ENCODE assay signal across 8 cellular contexts in genomic region chr3:72288955-72289707, GRCh38.
A peak's percentile ranks its signal among the peaks of the same experiment; 100 is the strongest.
DNase-seq lines count a peak whose midpoint lies in the region; ATAC-seq and TF ChIP-seq lines count a peak whose summit lies in the region.

No MANE protein-coding gene starts in this region.

- H3K23ac ChIP-seq in mesenchymal stem cell (ENCODE audit: low read length in 2 of 2) = no peak overlapping the region

- H2BK15ac ChIP-seq in mesenchymal stem cell (ENCODE audit: low read depth, poor library complexity, severe bottlenecking) = no peak overlapping the region

- H3K27me3 ChIP-seq in mesenchymal stem cell (ENCODE audit: control insufficient read depth in 1 of 2, insufficient read depth in 1 of 2, low read length in 2 of 2) (peaks cover 65 to 71% of the 10 kb centered on the region in 2 experiments), tibial artery (peaks cover 0 to 36% of the 10 kb centered on the region in 2 donors)

- H3K4me2 ChIP-seq in OCI-LY7 (ENCODE audit: low read length) (peak overlapping the region; percentile 92), mesenchymal stem cell (ENCODE audit: low read length, poor library complexity, severe bottlenecking) (no peak overlapping the region)

- H3K4me3 ChIP-seq in OCI-LY7 (ENCODE audit: low read depth, low read length, poor library complexity, severe bottlenecking) = peak overlapping the region; percentile 60
- H3K4me3 ChIP-seq in mesenchymal stem cell (ENCODE audit: insufficient read depth in 1 of 2, low read depth in 1 of 2, low read length in 2 of 2) = no peak overlapping the region
- H3K4me3 ChIP-seq in tibial artery = peak overlapping the region; percentile 1 to 23

- POLR2A ChIA-PET in OCI-LY7 (lab: Charles Lee) = interaction anchor here (0.6 to 2.1 kb wide), 9 partner anchors 10 to 209 kb away, joined by 3 to 8 read pairs (median 3); no protein-coding TSS in a partner anchor

- H3K79me1 ChIP-seq in mesenchymal stem cell (replicated peaks; ENCODE audit: low read length, poor library complexity, severe bottlenecking) = no peaks in the 10 kb centered on the region

- CTCF ChIA-PET in OCI-LY7 (lab: Charles Lee; ENCODE audit: unreplicated experiment) = interaction anchor here (1.7 kb wide), 1 partner anchor 21 kb away, joined by 4 read pairs; no protein-coding TSS in a partner anchor

- TF ChIP-seq CTCF in OCI-LY7 (conservative IDR thresholded peaks at IDR 0.05; ENCODE audit: low read length) = no peak
- no peak for TF ChIP-seq CTCF in tibial artery (IDR thresholded peaks at IDR 0.05)

- H3K79me2 ChIP-seq in OCI-LY7 (ENCODE audit: insufficient read depth, low read depth, low read length) = no peaks in the 10 kb centered on the region

- 87% methylated on average over 23 of the region's 25 CpGs for WGBS in mesenchymal stem cell

- H4K20me1 ChIP-seq in OCI-LY7 (ENCODE audit: insufficient read depth, low read length) = no peaks in the 10 kb centered on the region

- peak overlapping the region; percentile 13 for H3K27ac ChIP-seq in OCI-LY7 (ENCODE audit: low read depth, low read length, poor library complexity, severe bottlenecking)
- H3K27ac ChIP-seq in cingulate gyrus (ENCODE audit: low read depth, low read length) = peak overlapping the region; percentile 73
- no peak overlapping the region for H3K27ac ChIP-seq in mesenchymal stem cell (ENCODE audit: low read length, poor library complexity, severe bottlenecking)
- no peak overlapping the region for H3K27ac ChIP-seq in tibial artery

- H3K18ac ChIP-seq in mesenchymal stem cell (ENCODE audit: low read depth in 1 of 2, low read length in 2 of 2) = no peak overlapping the region

- H3K4ac ChIP-seq in mesenchymal stem cell (ENCODE audit: low read depth in 1 of 2, low read length in 2 of 2) = no peak overlapping the region

- H4K91ac ChIP-seq in mesenchymal stem cell (ENCODE audit: low read length) = peak overlapping the region; percentile 0

- H4K8ac ChIP-seq in mesenchymal stem cell (ENCODE audit: low read length) = no peak overlapping the region

- no peak overlapping the region for H2BK120ac ChIP-seq in mesenchymal stem cell (ENCODE audit: low read depth, low read length)

- peak overlapping the region; percentile 90 for H2AFZ ChIP-seq in OCI-LY7 (ENCODE audit: low read length)
- no peak overlapping the region for H2AFZ ChIP-seq in mesenchymal stem cell (ENCODE audit: low read depth, low read length)

- no peak overlapping the region for H2BK5ac ChIP-seq in mesenchymal stem cell (ENCODE audit: low read depth, low read length, poor library complexity, severe bottlenecking)

- DNase-seq in AML-193 (lab: John Stamatoyannopoulos, UW) = peak; percentile 13 to 25
- DNase-seq in OCI-LY7 (ENCODE audit: low spot score) = peak; percentile 71
- DNase-seq in mesenchymal stem cell = no peak
- DNase-seq in tibial artery = peak in 1 of 2 donors; percentile 70
- no peak for DNase-seq in DMS79 treated with DMSO at 0.1 percent for 48 hours (lab: John Stamatoyannopoulos, UW)
- no peak for DNase-seq in cerebellar nuclear complex (lab: John Stamatoyannopoulos, UW)

- no peak overlapping the region for H2BK12ac ChIP-seq in mesenchymal stem cell (ENCODE audit: low read length in 2 of 2)

- H3K9ac ChIP-seq in mesenchymal stem cell (ENCODE audit: low read length) = no peak overlapping the region

- BruUV-seq in OCI-LY7 (replicated peaks; lab: Mats Ljungman, UMichigan) = no TSS peak

- peak; percentile 80 for ATAC-seq in GM18868 (IDR thresholded peaks at IDR 0.05; ENCODE audit: unreplicated experiment)

- H2AK5ac ChIP-seq in mesenchymal stem cell (ENCODE audit: low read length, severe bottlenecking) = no peak overlapping the region

- H3K36me3 ChIP-seq in OCI-LY7 (ENCODE audit: insufficient read depth, low read length) = no peaks in the 10 kb centered on the region
- no peaks in the 10 kb centered on the region for H3K36me3 ChIP-seq in mesenchymal stem cell (ENCODE audit: control insufficient read depth in 1 of 2, insufficient read depth in 2 of 2, low read depth in 1 of 2, low read length in 2 of 2)
- H3K36me3 ChIP-seq in tibial artery = no peaks in the 10 kb centered on the region

- intact Hi-C loops in OCI-LY7 (cut with micrococcal nuclease; ENCODE audit: unreplicated experiment) (no loop called here), tibial artery (cut with DNase I; ENCODE audit: low total_unique reads) (no loop called here)

- H3K9me3 ChIP-seq in OCI-LY7 (ENCODE audit: low read length) (no peaks in the 10 kb centered on the region), mesenchymal stem cell (ENCODE audit: control insufficient read depth, low read length) (no peaks in the 10 kb centered on the region), tibial artery (no peaks in the 10 kb centered on the region)

- H3K14ac ChIP-seq in mesenchymal stem cell (ENCODE audit: low read length in 2 of 2) = no peak overlapping the region

- H3K9me2 ChIP-seq in OCI-LY7 (ENCODE audit: insufficient read depth, low read length) = no peaks in the 10 kb centered on the region

- peaks cover 22% of the 10 kb centered on the region for H3K4me1 ChIP-seq in OCI-LY7 (ENCODE audit: insufficient read depth, low read length, poor library complexity, severe bottlenecking)
- H3K4me1 ChIP-seq in mesenchymal stem cell (ENCODE audit: control insufficient read depth, insufficient read depth, low read depth, low read length) = peaks cover 2% of the 10 kb centered on the region
- peaks cover 0 to 22% (median 12%) of the 10 kb centered on the region in 4 donors for H3K4me1 ChIP-seq in tibial artery

Comparison
In these comparisons a context has a peak if more than half of its experiments do, and no peak if none do; other contexts are left out.
1. DNase-seq: peak in AML-193 (2 of 2) and OCI-LY7 (single experiment); none in mesenchymal stem cell (single experiment), DMS79 treated with DMSO at 0.1 percent for 48 hours (single experiment) and cerebellar nuclear complex (0 of 2).
2. H3K27ac ChIP-seq: peak in OCI-LY7 (single experiment) and cingulate gyrus (single experiment); none in mesenchymal stem cell (single experiment) and tibial artery (0 of 2).
3. H3K4me3 ChIP-seq: peak in OCI-LY7 (single experiment) and tibial artery (2 of 2); none in mesenchymal stem cell (0 of 2).